ENCODE assay signal across 10 cellular contexts in genomic region chr3:191301017-191301416, GRCh38. TPM values are rescaled to one million over a fixed set of nuclear protein-coding genes. Genes with fewer than 3 reads are reported as not detected.
DNase-seq lines count a peak whose midpoint lies in the region; ATAC-seq and TF ChIP-seq lines count a peak whose summit lies in the region.
"Had no signal": no experiment of that assay in that cellular context is flagged by ENCODE, and none has a peak within 500 bp of the region (broad histone marks: within the 10 kb centered on the region; RNA-seq: fewer than 3 reads in every experiment).

No MANE protein-coding gene starts in this region.

- DNase-seq in activated T-cell treated with anti-CD3 and anti-CD28 coated beads, Interleukin-2, amount 50 U/mL, for 72 hours: no peak
- no peak for DNase-seq in activated T-cell treated with anti-CD3 and anti-CD28 coated beads, Interleukin-2, amount 50 U/mL, for 48 hours
- DNase-seq in DMS 273 treated with DMSO at 0.1 percent for 48 hours (lab: John Stamatoyannopoulos, UW) (no peak), transverse colon (no peak), NCI-H2227 treated with DMSO at 0.1 percent for 48 hours (lab: John Stamatoyannopoulos, UW) (no peak)

- no peak overlapping the region for H3K4me3 ChIP-seq in transverse colon

- peak; percentile 36 to 56 for ATAC-seq in activated T-cell treated with anti-CD3 and anti-CD28 coated beads, Interleukin-2, amount 50 U/mL, for 72 hours (replicated peaks in 1 of 2)
- peak; percentile 72 for ATAC-seq in HG02623 (IDR thresholded peaks at IDR 0.05; ENCODE audit: unreplicated experiment)
- ATAC-seq in HG03460 (IDR thresholded peaks at IDR 0.05; ENCODE audit: unreplicated experiment): peak; percentile 74
- peak; percentile 82 for ATAC-seq in stimulated activated memory B cell treated with anti-CD40 and anti-IgM and Interleukin-4, amounts not matched to agents 10 μg/mL and 1 μg/mL and 100 μg/mL, for 72 hours

- H3K27ac Mint-ChIP-seq in activated T-cell treated with anti-CD3 and anti-CD28 coated beads, Interleukin-2, amount 50 U/mL, for 72 hours: no peak overlapping the region
- peak overlapping the region; percentile 93 for H3K27ac Mint-ChIP-seq in stimulated activated memory B cell treated with anti-CD40 and anti-IgM and Interleukin-4, amounts not matched to agents 10 μg/mL and 1 μg/mL and 100 μg/mL, for 72 hours
- H3K27ac Mint-ChIP-seq: activated T-helper 2 cell treated with anti-CD3 and anti-CD28 coated beads, Interferon-gamma antibody, Interleukin-2, Interleukin-4, amounts not matched to agents 10 μg/mL and 5 μg/mL and 100 μg/mL, durations not matched to agents 14 hours and 24 hours and 36 hours had no signal

- no peaks in the 10 kb centered on the region for H3K4me1 Mint-ChIP-seq in activated T-cell treated with anti-CD3 and anti-CD28 coated beads, Interleukin-2, amount 50 U/mL, for 72 hours (ENCODE audit: low read depth)
- peaks cover 65% of the 10 kb centered on the region for H3K4me1 Mint-ChIP-seq in stimulated activated memory B cell treated with anti-CD40 and anti-IgM and Interleukin-4, amounts not matched to agents 10 μg/mL and 1 μg/mL and 100 μg/mL, for 72 hours

- TF ChIP-seq CTCF in transverse colon (IDR thresholded peaks at IDR 0.05): no peak

- TF ChIP-seq EP300 in transverse colon (IDR thresholded peaks at IDR 0.05; ENCODE audit: low read depth): no peak

- TF ChIP-seq POLR2A in transverse colon (IDR thresholded peaks at IDR 0.05): no peak

- no peaks in the 10 kb centered on the region for H3K27me3 Mint-ChIP-seq in activated T-cell treated with anti-CD3 and anti-CD28 coated beads, Interleukin-2, amount 50 U/mL, for 72 hours (ENCODE audit: low read depth)
- H3K27me3 Mint-ChIP-seq in stimulated activated memory B cell treated with anti-CD40 and anti-IgM and Interleukin-4, amounts not matched to agents 10 μg/mL and 1 μg/mL and 100 μg/mL, for 72 hours: no peaks in the 10 kb centered on the region

- in situ Hi-C loops in transverse colon (cut with MboI; ENCODE audit: low pct_ligation_motif_present in 1 of 4, low pct_unique_long_range_greater_than_20kb in 1 of 4, low sequenced_read_pairs in 3 of 4): no loop called here

- intact Hi-C loops in transverse colon (cut with DNase I; ENCODE audit: low total_unique reads): no loop called here

- no peaks in the 10 kb centered on the region for H3K36me3 Mint-ChIP-seq in activated T-cell treated with anti-CD3 and anti-CD28 coated beads, Interleukin-2, amount 50 U/mL, for 72 hours (ENCODE audit: insufficient read depth in 2 of 2)
- H3K36me3 Mint-ChIP-seq in stimulated activated memory B cell treated with anti-CD40 and anti-IgM and Interleukin-4, amounts not matched to agents 10 μg/mL and 1 μg/mL and 100 μg/mL, for 72 hours: no peaks in the 10 kb centered on the region

- no peak overlapping the region for H3K27ac ChIP-seq in transverse colon

- no peaks in the 10 kb centered on the region for H3K9me3 Mint-ChIP-seq in activated T-cell treated with anti-CD3 and anti-CD28 coated beads, Interleukin-2, amount 50 U/mL, for 72 hours
- H3K9me3 Mint-ChIP-seq in stimulated activated memory B cell treated with anti-CD40 and anti-IgM and Interleukin-4, amounts not matched to agents 10 μg/mL and 1 μg/mL and 100 μg/mL, for 72 hours: no peaks in the 10 kb centered on the region
- H3K9me3 Mint-ChIP-seq: activated T-helper 2 cell treated with anti-CD3 and anti-CD28 coated beads, Interferon-gamma antibody, Interleukin-2, Interleukin-4, amounts not matched to agents 10 μg/mL and 5 μg/mL and 100 μg/mL, durations not matched to agents 14 hours and 24 hours and 36 hours had no signal

- 67 to 92% methylated on average over 1 of the region's 1 CpG for WGBS in transverse colon (ENCODE audit: low coverage in 1 of 2), 2 donors

- H3K27me3 ChIP-seq in transverse colon: no peaks in the 10 kb centered on the region

- H3K4me1 ChIP-seq in transverse colon: peaks cover 0 to 6% (median 3%) of the 10 kb centered on the region in 4 donors

- no peaks in the 10 kb centered on the region for H3K36me3 ChIP-seq in transverse colon

- peak overlapping the region in 1 of 2 donors; percentile 9 for H3K4me3 Mint-ChIP-seq in activated T-cell treated with anti-CD3 and anti-CD28 coated beads, Interleukin-2, amount 50 U/mL, for 72 hours
- H3K4me3 Mint-ChIP-seq in stimulated activated memory B cell treated with anti-CD40 and anti-IgM and Interleukin-4, amounts not matched to agents 10 μg/mL and 1 μg/mL and 100 μg/mL, for 72 hours: peak overlapping the region; percentile 30

- H3K9me3 ChIP-seq in transverse colon: no peaks in the 10 kb centered on the region

RNA-seq across cellular contexts. Expression of gene CCDC50, which starts 28.2 kb away (rescaled TPM):
- total RNA-seq in activated T-cell treated with anti-CD3 and anti-CD28 coated beads, Interleukin-2, amount 50 U/mL, for 72 hours: 10 to 100 TPM; 29.4 to 35.9 TPM
- 10 to 100 TPM; 61.3 to 78.0 (median 69.5) TPM for total RNA-seq in transverse colon

RNA-seq across cellular contexts. Expression of gene UTS2B, which starts 29.3 kb away (rescaled TPM):
- total RNA-seq in activated T-cell treated with anti-CD3 and anti-CD28 coated beads, Interleukin-2, amount 50 U/mL, for 72 hours: not detected
- total RNA-seq in transverse colon: 1 to 10 TPM in 2 of 4 donors, under 1 TPM in 1, not detected in 1; 0.27 to 3.4 (median 2.2) TPM
- total RNA-seq: T-helper 2 cell treated with Interferon-gamma antibody and Interleukin-4, amounts not matched to agents 100 ng/mL and 5 ng/mL, for 36 hours had no signal
